1 cellular context compared by ENCODE assay signal in the genomic region with DNA sequence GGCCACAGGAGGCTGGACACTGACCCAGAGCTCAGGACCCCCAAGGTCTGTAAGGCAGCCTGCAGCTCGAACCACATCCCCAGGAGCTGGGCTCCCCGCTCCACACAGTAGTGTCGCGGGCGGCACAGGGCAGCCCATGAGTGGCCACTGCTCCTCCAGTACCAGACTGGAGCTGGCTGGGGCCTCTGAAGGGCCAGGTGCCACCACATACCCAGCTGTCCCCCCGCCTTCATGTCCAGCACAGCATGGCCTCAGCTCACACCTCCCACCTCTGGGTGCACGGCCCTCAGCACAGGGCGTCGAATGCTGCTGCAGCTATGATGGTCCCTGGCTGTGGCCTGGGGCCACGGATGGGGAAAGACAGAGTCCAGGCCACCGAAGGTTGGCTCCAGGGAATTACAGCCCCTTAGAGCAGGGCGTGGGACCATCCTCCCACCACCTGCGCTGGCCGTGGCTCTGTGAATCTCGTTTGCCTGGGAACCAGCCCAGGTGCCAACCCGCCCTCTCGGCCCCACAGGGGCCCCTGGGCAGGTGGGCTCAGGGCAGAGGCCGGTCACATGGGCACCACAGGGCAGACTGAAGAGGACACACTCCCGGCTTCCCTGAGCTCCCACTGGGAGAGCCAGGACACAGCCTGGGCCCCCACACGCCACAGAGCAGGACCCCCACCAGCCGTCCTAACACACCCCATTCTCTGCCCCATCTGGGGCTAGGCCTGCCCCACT.
TF ChIP-seq lines count a peak whose summit lies in the region.

No MANE protein-coding gene starts in this region.

TF ChIP-seq in A549, 52 proteins besides CTCF, POLR2A, EP300 and RAD21:
- TF ChIP-seq, protein P1, sequence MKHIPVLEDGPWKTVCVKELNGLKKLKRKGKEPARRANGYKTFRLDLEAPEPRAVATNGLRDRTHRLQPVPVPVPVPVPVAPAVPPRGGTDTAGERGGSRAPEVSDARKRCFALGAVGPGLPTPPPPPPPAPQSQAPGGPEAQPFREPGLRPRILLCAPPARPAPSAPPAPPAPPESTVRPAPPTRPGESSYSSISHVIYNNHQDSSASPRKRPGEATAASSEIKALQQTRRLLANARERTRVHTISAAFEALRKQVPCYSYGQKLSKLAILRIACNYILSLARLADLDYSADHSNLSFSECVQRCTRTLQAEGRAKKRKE (CRISPR knock-in tag; IDR thresholded peaks at IDR 0.05; ENCODE audit: low read depth), result no peak
- TF ChIP-seq, protein P2, sequence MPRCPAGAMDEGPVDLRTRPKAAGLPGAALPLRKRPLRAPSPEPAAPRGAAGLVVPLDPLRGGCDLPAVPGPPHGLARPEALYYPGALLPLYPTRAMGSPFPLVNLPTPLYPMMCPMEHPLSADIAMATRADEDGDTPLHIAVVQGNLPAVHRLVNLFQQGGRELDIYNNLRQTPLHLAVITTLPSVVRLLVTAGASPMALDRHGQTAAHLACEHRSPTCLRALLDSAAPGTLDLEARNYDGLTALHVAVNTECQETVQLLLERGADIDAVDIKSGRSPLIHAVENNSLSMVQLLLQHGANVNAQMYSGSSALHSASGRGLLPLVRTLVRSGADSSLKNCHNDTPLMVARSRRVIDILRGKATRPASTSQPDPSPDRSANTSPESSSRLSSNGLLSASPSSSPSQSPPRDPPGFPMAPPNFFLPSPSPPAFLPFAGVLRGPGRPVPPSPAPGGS (IDR thresholded peaks at IDR 0.05), result no peak
- TF ChIP-seq PHF8 (IDR thresholded peaks at IDR 0.05; ENCODE audit: borderline replicate concordance, low read depth), result no peak
- TF ChIP-seq KDM5A (IDR thresholded peaks at IDR 0.05), result no peak
- TF ChIP-seq ZNF302 (CRISPR knock-in tag; IDR thresholded peaks at IDR 0.05), result no peak
- TF ChIP-seq SMC3 (IDR thresholded peaks at IDR 0.05), result no peak
- TF ChIP-seq, protein P3, sequence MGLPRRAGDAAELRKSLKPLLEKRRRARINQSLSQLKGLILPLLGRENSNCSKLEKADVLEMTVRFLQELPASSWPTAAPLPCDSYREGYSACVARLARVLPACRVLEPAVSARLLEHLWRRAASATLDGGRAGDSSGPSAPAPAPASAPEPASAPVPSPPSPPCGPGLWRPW (IDR thresholded peaks at IDR 0.05), result no peak
- TF ChIP-seq MAX (IDR thresholded peaks at IDR 0.05), result no peak
